In the genomic region with DNA sequence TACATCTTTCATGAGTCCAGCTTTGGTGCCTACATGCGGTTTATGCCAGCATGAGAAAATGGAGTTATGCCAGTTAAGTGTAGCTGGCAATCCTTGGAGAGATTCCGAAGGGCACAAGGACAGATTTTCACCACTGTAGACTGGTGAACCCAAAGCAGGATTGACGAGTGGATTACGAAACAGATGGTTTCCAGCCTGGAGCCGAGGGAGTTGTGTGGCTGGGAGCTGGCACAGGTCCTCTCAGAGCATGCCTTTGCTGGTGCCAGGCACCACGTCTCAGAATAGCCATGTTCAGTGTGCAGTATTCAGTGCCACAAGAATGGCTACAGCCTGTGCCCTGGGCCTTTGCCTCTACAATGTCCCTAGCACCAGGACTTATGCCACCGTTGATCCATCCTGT, we compare ENCODE assay signal across 15 cellular contexts. TPM values are rescaled to one million over a fixed set of nuclear protein-coding genes. Genes with fewer than 3 reads are reported as not detected.
DNase-seq lines count a peak whose midpoint lies in the region; ATAC-seq and TF ChIP-seq lines count a peak whose summit lies in the region.
"Had no signal": no experiment of that assay in that cellular context is flagged by ENCODE, and none has a peak within 500 bp of the region (broad histone marks: within the 10 kb centered on the region; RNA-seq: fewer than 3 reads in every experiment).

No MANE protein-coding gene starts in this region.

- DNase-seq in H7 (peak; percentile 16), adipocyte (ENCODE audit: low read depth) (peak; percentile 13), heart left ventricle (peak in 4 of 5 donors; percentile 47 to 85 (median 74)), renal cortical epithelial cell (ENCODE audit: low read depth) (peak; percentile 56), NCI-H146 treated with DMSO at 0.1 percent for 48 hours (lab: John Stamatoyannopoulos, UW; ENCODE audit: unreplicated experiment) (no peak), colonic mucosa (no peak)
- no peak for DNase-seq in stimulated activated CD4-positive, alpha-beta T cell treated with anti-CD3 and anti-CD28 coated beads, Interleukin-12 subunit alpha, Interleukin-12 subunit beta, amount 100 ng/mL, for 4 hours
- DNase-seq in activated CD8-positive, alpha-beta T cell treated with anti-CD3 and anti-CD28 coated beads for 36 hours: no peak
- DNase-seq: activated CD8-positive, alpha-beta memory T cell treated with anti-CD3 and anti-CD28 coated beads, Interleukin-2, amount 50 U/mL, for 48 hours; naive thymus-derived CD8-positive, alpha-beta T cell; NCI-H1417 treated with DMSO at 0.1 percent for 48 hours; WERI-Rb-1 had no signal

- H3K27ac Mint-ChIP-seq in activated CD8-positive, alpha-beta T cell treated with anti-CD3 and anti-CD28 coated beads for 36 hours: no peak overlapping the region

- intact Hi-C loops in heart left ventricle (cut with DNase I): loop anchor here in 1 of 10 donors (2.0 kb wide), 1 partner anchor 71 kb away; the partner anchor contains the start of gene PRPF40B
- intact Hi-C loops in activated CD8-positive, alpha-beta T cell treated with anti-CD3 and anti-CD28 coated beads for 36 hours (cut with micrococcal nuclease): no loop called here
- intact Hi-C loops in colonic mucosa (cut with DNase I): no loop called here

- TF ChIP-seq CTCF in heart left ventricle (IDR thresholded peaks at IDR 0.05) (no peak), colonic mucosa (IDR thresholded peaks at IDR 0.05) (no peak)
- TF ChIP-seq CTCF in activated CD8-positive, alpha-beta T cell treated with anti-CD3 and anti-CD28 coated beads for 36 hours (IDR thresholded peaks at IDR 0.05): no peak

- 38 to 55% (median 50%) methylated on average over 6 to 7 of the region's 7 CpGs for WGBS in heart left ventricle, 4 donors

- no peak overlapping the region for H3K4me3 Mint-ChIP-seq in activated CD8-positive, alpha-beta T cell treated with anti-CD3 and anti-CD28 coated beads for 36 hours

- peaks cover 17% of the 10 kb centered on the region for H3K4me1 Mint-ChIP-seq in activated CD8-positive, alpha-beta T cell treated with anti-CD3 and anti-CD28 coated beads for 36 hours (ENCODE audit: low read depth)

- CTCF ChIA-PET in activated CD8-positive, alpha-beta T cell treated with anti-CD3 and anti-CD28 coated beads for 36 hours (lab: Charles Lee): interaction anchor here (1.2 to 4.8 kb wide), 4 partner anchors 9 to 194 kb away, joined by 3 to 42 read pairs (median 19); partner anchors contain the start of gene MCRS1

- H3K27me3 ChIP-seq in H7 (ENCODE audit: control insufficient read depth, insufficient read depth, low read length) (peaks cover 32% of the 10 kb centered on the region), adipocyte (replicated peaks; ENCODE audit: control insufficient read depth, insufficient read depth, low read length) (peaks cover 41% of the 10 kb centered on the region), heart left ventricle (peaks cover 0 to 29% (median 5%) of the 10 kb centered on the region in 9 donors), colonic mucosa (peaks cover 10% of the 10 kb centered on the region)

- H3K36me3 ChIP-seq in H7 (replicated peaks; ENCODE audit: control insufficient read depth, insufficient read depth, low read length) (peaks cover 1% of the 10 kb centered on the region), adipocyte (ENCODE audit: control insufficient read depth, insufficient read depth, low read length, severe bottlenecking) (peaks cover 8% of the 10 kb centered on the region), heart left ventricle (peaks cover 0 to 14% (median 11%) of the 10 kb centered on the region in 9 donors), colonic mucosa (no peaks in the 10 kb centered on the region)

- H3K9ac ChIP-seq in adipocyte (ENCODE audit: low read length) (no peak overlapping the region), colonic mucosa (ENCODE audit: low read depth in 2 of 2, low read length in 2 of 2) (no peak overlapping the region)

- POLR2A ChIA-PET in activated CD8-positive, alpha-beta T cell treated with anti-CD3 and anti-CD28 coated beads for 36 hours (lab: Charles Lee): interaction anchor here (1.5 kb wide), 1 partner anchor 10 kb away, joined by 4 read pairs; no protein-coding TSS in a partner anchor

- no peaks in the 10 kb centered on the region for H3K27me3 Mint-ChIP-seq in activated CD8-positive, alpha-beta T cell treated with anti-CD3 and anti-CD28 coated beads for 36 hours

- peaks cover 12% of the 10 kb centered on the region for H3K4me1 ChIP-seq in adipocyte (ENCODE audit: control insufficient read depth, insufficient read depth, low read length)
- H3K4me1 ChIP-seq in heart left ventricle: peaks cover 0 to 26% (median 17%) of the 10 kb centered on the region in 12 donors
- no peaks in the 10 kb centered on the region for H3K4me1 ChIP-seq in colonic mucosa

- ATAC-seq in heart left ventricle: peak; percentile 65 to 83 (median 78)
- ATAC-seq in activated CD8-positive, alpha-beta T cell treated with anti-CD3 and anti-CD28 coated beads for 36 hours: no peak
- ATAC-seq: naive thymus-derived CD8-positive, alpha-beta T cell had no signal

- H3K9me3 ChIP-seq in adipocyte (ENCODE audit: control insufficient read depth, low read length): no peaks in the 10 kb centered on the region
- H3K9me3 ChIP-seq in heart left ventricle: no peaks in the 10 kb centered on the region
- no peaks in the 10 kb centered on the region for H3K9me3 ChIP-seq in colonic mucosa
- H3K9me3 ChIP-seq: SJSA1, tibial artery had no signal

- no peaks in the 10 kb centered on the region for H3K9me3 Mint-ChIP-seq in activated CD8-positive, alpha-beta T cell treated with anti-CD3 and anti-CD28 coated beads for 36 hours
- H3K9me3 Mint-ChIP-seq: naive thymus-derived CD8-positive, alpha-beta T cell had no signal

- no peak for TF ChIP-seq POLR2A in heart left ventricle (IDR thresholded peaks at IDR 0.05)

- H3K4me3 ChIP-seq in H7 (ENCODE audit: insufficient read depth, low read depth, low read length): no peak overlapping the region
- no peak overlapping the region for H3K4me3 ChIP-seq in adipocyte (ENCODE audit: low read length)
- no peak overlapping the region for H3K4me3 ChIP-seq in heart left ventricle
- H3K4me3 ChIP-seq in colonic mucosa: no peak overlapping the region
- H3K4me3 ChIP-seq: SJSA1, tibial artery had no signal

- peaks cover 10% of the 10 kb centered on the region for H3K36me3 Mint-ChIP-seq in activated CD8-positive, alpha-beta T cell treated with anti-CD3 and anti-CD28 coated beads for 36 hours (ENCODE audit: low read depth)

- H3K27ac ChIP-seq in heart left ventricle: peak overlapping the region in 9 of 12 donors; percentile 27 to 77 (median 64)
- no peak overlapping the region for H3K27ac ChIP-seq in colonic mucosa
- H3K27ac ChIP-seq: SJSA1, WERI-Rb-1 had no signal

RNA-seq across cellular contexts. Expression of gene KCNH3, which starts 13.2 kb away (rescaled TPM):
- 0.97 TPM in 1 of 2 replicates, not detected in the other for total RNA-seq in H7 (2014; rRNA removed; shearing (Covaris generic))
- total RNA-seq in heart left ventricle (1 to 10 TPM in 3 of 9 donors, under 1 TPM in 6; 0.19 to 2.2 (median 0.40) TPM), renal cortical epithelial cell (4.3 TPM in 1 of 2 replicates, not detected in the other), colonic mucosa (under 1 TPM; 0.05 to 0.13 TPM)
- under 1 TPM; 0.14 to 0.42 TPM for polyA plus RNA-seq in heart left ventricle
- total RNA-seq in activated CD8-positive, alpha-beta T cell treated with anti-CD3 and anti-CD28 coated beads for 36 hours: 1 to 10 TPM; 8.0 to 9.1 TPM
- total RNA-seq: glomerular endothelial cell had no signal

RNA-seq across cellular contexts. Expression of gene MCRS1, which starts 15.9 kb away (rescaled TPM):
- total RNA-seq in H7 (2014; rRNA removed; shearing (Covaris generic)): 113 and 124 TPM in 2 replicates
- 100 to 1,000 TPM in 3 of 9 donors, 10 to 100 TPM in 6; 70.0 to 122 (median 88.3) TPM for total RNA-seq in heart left ventricle
- polyA plus RNA-seq in heart left ventricle: 10 to 100 TPM; 64.2 to 80.3 TPM
- 52.1 and 66.9 TPM in 2 replicates for total RNA-seq in renal cortical epithelial cell
- 10 to 100 TPM; 57.1 to 61.1 TPM for total RNA-seq in activated CD8-positive, alpha-beta T cell treated with anti-CD3 and anti-CD28 coated beads for 36 hours
- 10 to 100 TPM; 53.8 to 78.7 TPM for total RNA-seq in colonic mucosa

RNA-seq across cellular contexts. Expression of gene FAM186B, which starts 53.4 kb away (rescaled TPM):
- total RNA-seq in H7 (2014; rRNA removed; shearing (Covaris generic)): 0.11 and 0.21 TPM in 2 replicates
- under 1 TPM; 0.23 to 0.78 (median 0.48) TPM for total RNA-seq in heart left ventricle
- under 1 TPM; 0.17 to 0.30 TPM for polyA plus RNA-seq in heart left ventricle
- 0.30 and 0.35 TPM in 2 replicates for total RNA-seq in renal cortical epithelial cell
- not detected for total RNA-seq in activated CD8-positive, alpha-beta T cell treated with anti-CD3 and anti-CD28 coated beads for 36 hours
- total RNA-seq in colonic mucosa: under 1 TPM; 0.11 to 0.27 TPM

Comparison
In these comparisons a context has a peak if more than half of its experiments do, and no peak if none do; other contexts are left out.
1. DNase-seq: peak in H7 (single experiment), adipocyte (single experiment), heart left ventricle (4 of 5) and renal cortical epithelial cell (single experiment); none in NCI-H146 treated with DMSO at 0.1 percent for 48 hours (single experiment), stimulated activated CD4-positive, alpha-beta T cell treated with anti-CD3 and anti-CD28 coated beads, Interleukin-12 subunit alpha, Interleukin-12 subunit beta, amount 100 ng/mL, for 4 hours (single experiment), activated CD8-positive, alpha-beta T cell treated with anti-CD3 and anti-CD28 coated beads for 36 hours (single experiment) and colonic mucosa (single experiment).